ENCODE assay signal across 6 cellular contexts in the genomic region with DNA sequence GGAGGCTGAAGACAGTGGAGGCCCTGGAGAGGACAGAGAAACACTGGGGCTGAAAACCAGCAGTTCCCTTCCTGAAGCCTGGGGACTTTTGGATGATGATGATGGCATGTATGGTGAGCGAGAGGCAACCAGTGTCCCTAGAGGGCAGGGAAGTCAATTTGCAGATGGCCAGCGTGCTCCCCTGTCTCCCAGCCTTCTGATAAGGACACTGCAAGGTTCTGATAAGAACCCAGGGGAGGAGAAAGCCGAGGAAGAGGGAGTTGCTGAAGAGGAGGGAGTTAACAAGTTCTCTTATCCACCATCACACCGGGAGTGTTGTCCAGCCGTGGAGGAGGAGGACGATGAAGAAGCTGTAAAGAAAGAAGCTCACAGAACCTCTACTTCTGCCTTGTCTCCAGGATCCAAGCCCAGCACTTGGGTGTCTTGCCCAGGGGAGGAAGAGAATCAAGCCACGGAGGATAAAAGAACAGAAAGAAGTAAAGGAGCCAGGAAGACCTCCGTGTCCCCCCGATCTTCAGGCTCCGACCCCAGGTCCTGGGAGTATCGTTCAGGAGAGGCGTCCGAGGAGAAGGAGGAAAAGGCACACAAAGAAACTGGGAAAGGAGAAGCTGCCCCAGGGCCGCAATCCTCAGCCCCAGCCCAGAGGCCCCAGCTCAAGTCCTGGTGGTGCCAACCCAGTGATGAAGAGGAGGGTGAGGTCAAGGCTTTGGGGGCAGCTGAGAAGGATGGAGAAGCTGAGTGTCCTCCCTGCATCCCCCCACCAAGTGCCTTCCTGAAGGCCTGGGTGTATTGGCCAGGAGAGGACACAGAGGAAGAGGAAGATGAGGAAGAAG. TPM values are rescaled to one million over a fixed set of nuclear protein-coding genes. Genes with fewer than 3 reads are reported as not detected.
DNase-seq lines count a peak whose midpoint lies in the region; ATAC-seq and TF ChIP-seq lines count a peak whose summit lies in the region.

No MANE protein-coding gene starts in this region.

- H3K36me3 ChIP-seq in Loucy (ENCODE audit: insufficient read depth, low read length) (no peaks in the 10 kb centered on the region), neuron (ENCODE audit: insufficient read depth, low read length) (peaks cover 23% of the 10 kb centered on the region)

- DNase-seq in chondrocyte (ENCODE audit: low spot score) (no peak), COLO668 (lab: John Stamatoyannopoulos, UW; ENCODE audit: unreplicated experiment) (no peak)
- DNase-seq in activated effector memory CD4-positive, alpha-beta T cell treated with anti-CD3 and anti-CD28 coated beads, Interleukin-2, amount 50 U/mL, for 16 hours = no peak

- TF ChIP-seq CTCF in Loucy (conservative IDR thresholded peaks at IDR 0.05; ENCODE audit: low read length) = no peak
- TF ChIP-seq CTCF in chondrocyte (IDR thresholded peaks at IDR 0.05) = no peak

- H3K9me3 ChIP-seq in Loucy (ENCODE audit: insufficient read depth, low read depth, low read length) (no peaks in the 10 kb centered on the region), neuron (ENCODE audit: low read length) (no peaks in the 10 kb centered on the region)

- ATAC-seq in HG03159 (IDR thresholded peaks at IDR 0.05; ENCODE audit: unreplicated experiment) = no peak

- H3K4me1 ChIP-seq in Loucy (ENCODE audit: insufficient read depth, low read length, poor library complexity, severe bottlenecking) (peaks cover 32% of the 10 kb centered on the region), neuron (ENCODE audit: insufficient read depth, low read length) (peaks cover 42% of the 10 kb centered on the region)

- peak overlapping the region; percentile 88 for H3K4me2 ChIP-seq in Loucy (ENCODE audit: low read depth, low read length, poor library complexity, severe bottlenecking)

- H3K4me3 ChIP-seq in Loucy (ENCODE audit: low read length, poor library complexity, severe bottlenecking) (peak overlapping the region; percentile 95), neuron (ENCODE audit: low read length) (peak overlapping the region; percentile 79)

- H3K79me2 ChIP-seq in Loucy (ENCODE audit: insufficient read depth, low read length) = peaks cover 29% of the 10 kb centered on the region; the same call in 1 of the 2 replicates

- H3F3A ChIP-seq in Loucy (ENCODE audit: low read depth) = no peaks in the 10 kb centered on the region

- H3K27me3 ChIP-seq in Loucy (ENCODE audit: insufficient read depth, low read length, poor library complexity, severe bottlenecking) (no peaks in the 10 kb centered on the region), neuron (ENCODE audit: insufficient read depth, low read length) (no peaks in the 10 kb centered on the region)

- no peaks in the 10 kb centered on the region for H3K27me3 Mint-ChIP-seq in chondrocyte (ENCODE audit: low read depth)

- H3K4me3 Mint-ChIP-seq in chondrocyte (ENCODE audit: unreplicated experiment) = peak overlapping the region; percentile 99

- peaks cover 24% of the 10 kb centered on the region for H4K20me1 ChIP-seq in Loucy (ENCODE audit: insufficient read depth, low read length, poor library complexity, severe bottlenecking)

- peaks cover 50% of the 10 kb centered on the region for H3K4me1 Mint-ChIP-seq in chondrocyte (ENCODE audit: low read depth)

- H3K9me2 ChIP-seq in Loucy (replicated peaks; ENCODE audit: low read depth, low read length) = no peaks in the 10 kb centered on the region

- H3K9me3 Mint-ChIP-seq in chondrocyte (ENCODE audit: low read depth) = no peaks in the 10 kb centered on the region

- peak overlapping the region; percentile 97 for H3K9ac ChIP-seq in Loucy (ENCODE audit: low read depth, low read length, poor library complexity, severe bottlenecking)

- no peak overlapping the region for H2AFZ ChIP-seq in Loucy (ENCODE audit: low read length)
- H2AFZ ChIP-seq in neuron (ENCODE audit: low read depth, low read length) = no peak overlapping the region

- peaks cover 44% of the 10 kb centered on the region for H3K36me3 Mint-ChIP-seq in chondrocyte (ENCODE audit: low read depth)

- peak overlapping the region; percentile 100 for H3K27ac Mint-ChIP-seq in chondrocyte (ENCODE audit: unreplicated experiment)

RNA-seq across cellular contexts. Expression of a gene that starts 1.5 kb away (rescaled TPM):
- 42.1 to 106 TPM (median 104 TPM) in 3 replicates for total RNA-seq in chondrocyte

RNA-seq across cellular contexts. Expression of a gene that starts 5.3 kb away (rescaled TPM):
- total RNA-seq in chondrocyte = 16.8 to 34.3 TPM (median 19.6 TPM) in 3 replicates

RNA-seq across cellular contexts. Expression of a gene that starts 24.9 kb away (rescaled TPM):
- total RNA-seq in chondrocyte = not detected in 3 replicates

RNA-seq across cellular contexts. Expression of a gene that starts 26.4 kb away (rescaled TPM):
- total RNA-seq in chondrocyte = 209 to 277 TPM (median 215 TPM) in 3 replicates

RNA-seq across cellular contexts. Expression of a gene that starts 37.4 kb away (rescaled TPM):
- 11.4 to 13.6 TPM (median 13.5 TPM) in 3 replicates for total RNA-seq in chondrocyte
